25 cellular contexts compared by ENCODE assay signal in the genomic region with DNA sequence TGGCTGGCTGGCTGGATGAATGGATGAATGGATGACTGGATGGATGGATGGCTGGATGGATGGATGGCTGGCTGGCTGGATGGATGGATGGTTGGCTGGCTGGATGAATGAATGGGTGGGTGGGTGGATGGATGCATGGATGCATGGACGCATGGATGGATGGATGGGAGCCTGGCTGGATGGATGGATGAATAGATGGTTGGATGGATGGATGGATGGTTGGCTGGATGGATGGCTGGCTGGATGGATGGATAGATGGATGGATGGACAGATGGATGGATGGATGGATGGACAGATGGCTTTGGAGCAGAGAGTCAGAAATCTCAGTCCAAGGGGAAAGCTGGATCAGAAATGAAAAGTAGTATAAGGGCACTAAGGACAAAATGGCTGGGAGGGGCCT.
"Had no signal": no experiment of that assay in that cellular context is flagged by ENCODE, and none has a peak within 500 bp of the region (broad histone marks: within the 10 kb centered on the region; RNA-seq: fewer than 3 reads in every experiment).

No MANE protein-coding gene starts in this region.

- H3K9me3 ChIP-seq: esophagus squamous epithelium, gastroesophageal sphincter, mucosa of descending colon, ovary, psoas muscle, right atrium auricular region, thyroid gland had no signal

- ATAC-seq: activated T-helper 17 cell treated with anti-CD3 and anti-CD28 coated beads, Interleukin-2, amount 50 U/mL, for 72 hours; gastroesophageal sphincter; left colon; mucosa of descending colon; psoas muscle had no signal

- H3K4me3 Mint-ChIP-seq: activated naive CD8-positive, alpha-beta T cell treated with anti-CD3 and anti-CD28 coated beads, Interleukin-2, amount 10 ng/mL, durations not matched to agents 7 days and 5 days; activated T-helper 17 cell treated with anti-CD3 and anti-CD28 coated beads, Interleukin-2, amount 50 U/mL, for 72 hours; naive B cell; neural crest cell had no signal

- H3K4me1 Mint-ChIP-seq: activated naive CD8-positive, alpha-beta T cell treated with anti-CD3 and anti-CD28 coated beads, Interleukin-2, amount 10 ng/mL, durations not matched to agents 7 days and 5 days; activated T-helper 17 cell treated with anti-CD3 and anti-CD28 coated beads, Interleukin-2, amount 50 U/mL, for 72 hours; naive B cell had no signal

- H3K27me3 ChIP-seq: esophagus squamous epithelium, gastroesophageal sphincter, ovary, right atrium auricular region, thyroid gland had no signal

- H3K4me3 ChIP-seq: esophagus squamous epithelium, gastroesophageal sphincter, mucosa of descending colon, ovary, psoas muscle, right atrium auricular region, SK-N-MC, thyroid gland had no signal

- FAIRE-seq: islet of Langerhans, TTC549 had no signal

- H3K9me3 Mint-ChIP-seq: activated T-helper 17 cell treated with anti-CD3 and anti-CD28 coated beads, Interleukin-2, amount 50 U/mL, for 72 hours had no signal

- DNase-seq: activated CD4-positive, alpha-beta T cell treated with anti-CD3 and anti-CD28 coated beads for 1 hour; activated naive CD8-positive, alpha-beta T cell treated with anti-CD3 and anti-CD28 coated beads, Interleukin-2, amount 10 ng/mL, durations not matched to agents 7 days and 5 days; activated T-cell treated with anti-CD3 and anti-CD28 coated beads, Interleukin-2, amount 50 U/mL, for 1 hour; cerebellar nuclear complex; effector CD4-positive, alpha-beta T cell; esophagus squamous epithelium; head of caudate nucleus; hypothalamus; left colon; mesendoderm; mucosa of descending colon; naive B cell; ovary; psoas muscle; stimulated activated CD4-positive, alpha-beta T cell treated with anti-CD3 and anti-CD28 coated beads, Interleukin-4, amount 100 ng/mL, for 24 hours; stimulated activated naive CD4-positive, alpha-beta T cell treated with Interleukin-2 at 50 U/mL for 16 hours; thyroid gland; WERI-Rb-1 had no signal

- H3K27ac Mint-ChIP-seq: activated naive CD8-positive, alpha-beta T cell treated with anti-CD3 and anti-CD28 coated beads, Interleukin-2, amount 10 ng/mL, durations not matched to agents 7 days and 5 days; activated T-helper 17 cell treated with anti-CD3 and anti-CD28 coated beads, Interleukin-2, amount 50 U/mL, for 72 hours had no signal

- H3K36me3 ChIP-seq: esophagus squamous epithelium, gastroesophageal sphincter, ovary, right atrium auricular region, thyroid gland, WERI-Rb-1 had no signal

- H3K27ac ChIP-seq: gastroesophageal sphincter, ovary, psoas muscle, right atrium auricular region, SK-N-MC, WERI-Rb-1 had no signal
